Comparison of ENCODE assay signal across 8 cellular contexts in the genomic region with DNA sequence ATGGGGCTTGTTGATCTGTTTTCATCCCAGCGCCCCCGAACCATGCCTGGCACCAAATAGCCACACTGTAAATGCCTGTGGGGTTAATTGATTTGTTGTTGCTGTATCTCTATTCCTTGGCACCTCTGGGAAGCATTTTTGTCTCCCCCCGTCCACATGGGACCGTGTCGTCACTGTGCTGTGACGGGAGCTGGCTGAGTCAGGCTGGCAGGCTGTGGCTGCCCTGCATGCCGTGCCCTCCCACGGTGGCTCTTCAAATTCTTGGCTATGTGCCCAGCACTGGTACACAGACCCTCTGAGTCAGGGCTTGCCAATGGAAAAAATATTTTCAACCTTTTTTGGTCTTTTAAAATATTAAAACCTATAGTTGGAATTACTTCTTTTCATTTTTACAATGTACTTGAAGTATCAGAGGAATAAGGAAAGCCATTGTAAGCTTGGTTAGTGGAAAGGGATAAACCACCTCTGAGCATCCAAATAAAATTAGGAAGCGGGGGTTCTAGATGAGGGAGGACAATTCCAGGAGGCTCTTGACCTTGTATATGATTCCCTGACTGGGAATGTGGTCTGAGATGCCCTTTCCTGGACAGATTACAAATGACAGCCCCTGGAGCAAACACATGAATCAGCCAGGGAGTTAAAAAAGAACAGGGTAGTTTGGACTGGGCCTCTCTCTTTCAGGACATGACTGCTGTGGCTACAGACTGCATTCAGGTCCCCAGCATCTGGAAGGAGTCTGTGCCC. TPM values are rescaled to one million over a fixed set of nuclear protein-coding genes. Genes with fewer than 3 reads are reported as not detected.
DNase-seq lines count a peak whose midpoint lies in the region; ATAC-seq lines count a peak whose summit lies in the region.

No MANE protein-coding gene starts in this region.

- ATAC-seq in HG02623 (IDR thresholded peaks at IDR 0.05; ENCODE audit: unreplicated experiment) (no peak), GM19463 (IDR thresholded peaks at IDR 0.05; ENCODE audit: unreplicated experiment) (no peak)

- H3K27me3 ChIP-seq in ACC112 (ENCODE audit: insufficient read depth, low read length), result no peaks in the 10 kb centered on the region

- peaks cover 11% of the 10 kb centered on the region for H3K79me2 ChIP-seq in ACC112 (ENCODE audit: control insufficient read depth, insufficient read depth, low read length, unreplicated experiment)

- H3K4me1 ChIP-seq in ACC112 (ENCODE audit: control insufficient read depth, insufficient read depth, low read length, unreplicated experiment), result peaks cover 37% of the 10 kb centered on the region

- H3K27ac ChIP-seq in ACC112 (ENCODE audit: low read depth, low read length), result peak overlapping the region; percentile 99

- peaks cover 13% of the 10 kb centered on the region for H3K36me3 ChIP-seq in ACC112 (ENCODE audit: insufficient read depth, low read length)

- no peak overlapping the region for H2AFZ ChIP-seq in ACC112 (ENCODE audit: low read length, unreplicated experiment)

- DNase-seq in M059J (ENCODE audit: low read depth), result peak; percentile 94
- DNase-seq in activated CD8-positive, alpha-beta memory T cell treated with anti-CD3 and anti-CD28 coated beads for 24 hours, result peak; percentile 76
- peak; percentile 68 for DNase-seq in fibroblast of peridontal ligament (ENCODE audit: extremely low read depth)
- peak; percentile 95 for DNase-seq in renal cortical epithelial cell (ENCODE audit: low read depth)
- DNase-seq in AML-193 (lab: John Stamatoyannopoulos, UW), result no peak

- H3K4me3 ChIP-seq in ACC112 (ENCODE audit: low read depth, low read length), result peak overlapping the region; percentile 10

RNA-seq across cellular contexts. Expression of gene DGKD, which starts 59.4 kb away (rescaled TPM):
- 9.5 and 16.5 TPM in 2 replicates for total RNA-seq in M059J (2014; rRNA removed; shearing (Covaris generic))
- total RNA-seq in renal cortical epithelial cell, result 8.0 and 20.7 TPM in 2 replicates

Comparison
In these comparisons a context has a peak if more than half of its experiments do, and no peak if none do; other contexts are left out.
1. DNase-seq: peak in M059J (single experiment), activated CD8-positive, alpha-beta memory T cell treated with anti-CD3 and anti-CD28 coated beads for 24 hours (single experiment), fibroblast of peridontal ligament (single experiment) and renal cortical epithelial cell (single experiment); none in AML-193 (0 of 2).